In genomic region chr15:63121382-63122001, GRCh38 we compare ENCODE assay signal across 8 cellular contexts.
DNase-seq lines count a peak whose midpoint lies in the region; ATAC-seq lines count a peak whose summit lies in the region.

Gene LACTB (plus strand): TSS chr15:63121861. CDS start chr15:63121872, 11 bp downstream.

- H3K27ac Mint-ChIP-seq in effector memory CD8-positive, alpha-beta T cell: peak within 1 kb of the TSS; percentile 44 to 66

- H3K36me3 Mint-ChIP-seq in effector memory CD8-positive, alpha-beta T cell (ENCODE audit: insufficient read depth): peaks cover 23% of the 10 kb centered on the region

- H3K27me3 Mint-ChIP-seq in effector memory CD8-positive, alpha-beta T cell: no peaks in the 10 kb centered on the region

- H3K9me3 Mint-ChIP-seq in effector memory CD8-positive, alpha-beta T cell: peaks cover 3 to 5% of the 10 kb centered on the region in 2 donors

- peak within 1 kb of the TSS; percentile 73 to 82 for H3K4me3 Mint-ChIP-seq in effector memory CD8-positive, alpha-beta T cell

- peak; percentile 92 for DNase-seq in CD1c-positive myeloid dendritic cell (ENCODE audit: extremely low spot score)
- peak; percentile 87 to 88 for DNase-seq in NOMO-1 (lab: John Stamatoyannopoulos, UW; ENCODE audit: unreplicated experiment in 2 of 2)
- peak; percentile 58 to 74 (median 63) for DNase-seq in activated CD8-positive, alpha-beta memory T cell treated with anti-CD3 and anti-CD28 coated beads for 48 hours (ENCODE audit: low read depth in 2 of 3, low spot score in 2 of 3)
- peak; percentile 66 to 69 (median 68) for DNase-seq in effector memory CD8-positive, alpha-beta T cell
- DNase-seq in medulla oblongata (ENCODE audit: extremely low spot score): peak; percentile 92
- peak; percentile 55 for DNase-seq in stimulated activated CD8-positive, alpha-beta memory T cell treated with anti-CD3 and anti-CD28 coated beads, Interleukin-12 subunit alpha, Interleukin-12 subunit beta, amount 100 ng/mL, for 1 hour (ENCODE audit: low read depth)

- ATAC-seq in GM19397 (IDR thresholded peaks at IDR 0.05; ENCODE audit: unreplicated experiment) (peak; percentile 80), HG03571 (IDR thresholded peaks at IDR 0.05; ENCODE audit: unreplicated experiment) (peak; percentile 67)
- peak; percentile 87 for ATAC-seq in effector memory CD8-positive, alpha-beta T cell (replicated peaks)

- peaks cover 10 to 17% of the 10 kb centered on the region in 2 donors for H3K4me1 Mint-ChIP-seq in effector memory CD8-positive, alpha-beta T cell (ENCODE audit: low read depth in 2 of 2)

Comparison
In these comparisons a context has a peak if more than half of its experiments do, and no peak if none do; other contexts are left out.
1. Peak in every context shown above with its lines: DNase-seq and ATAC-seq.